In the genomic region with DNA sequence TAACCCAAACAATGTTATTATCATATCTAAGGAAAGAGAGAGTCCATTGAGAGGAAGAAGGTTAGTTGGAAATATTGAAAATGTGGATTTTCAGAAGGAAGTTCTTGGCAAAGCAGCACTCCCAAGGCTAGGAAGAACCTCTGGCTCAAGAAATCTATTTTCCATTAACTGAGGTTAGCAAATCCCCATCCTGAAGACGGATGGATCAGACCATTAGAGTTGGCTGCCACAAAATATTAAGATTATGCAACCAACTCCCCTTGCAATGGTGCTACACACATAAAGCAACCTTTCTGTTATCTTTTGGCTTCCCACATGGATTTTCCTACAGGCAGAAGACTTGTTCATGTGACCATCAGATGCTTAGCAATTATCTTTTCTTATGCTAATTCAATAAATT, we compare ENCODE assay signal across 38 cellular contexts.
"Had no signal": no experiment of that assay in that cellular context is flagged by ENCODE, and none has a peak within 500 bp of the region (broad histone marks: within the 10 kb centered on the region; RNA-seq: fewer than 3 reads in every experiment).

No MANE protein-coding gene starts in this region.

- H3K36me3 ChIP-seq: adrenal gland, ascending aorta, cardiac muscle cell had no signal

- H3K36me3 Mint-ChIP-seq: activated CD4-positive, alpha-beta memory T cell treated with anti-CD3 and anti-CD28 coated beads for 36 hours; activated naive CD4-positive, alpha-beta T cell treated with anti-CD3 and anti-CD28 coated beads, Interleukin-2, amount 50 U/mL, for 72 hours; activated naive CD8-positive, alpha-beta T cell treated with anti-CD3 and anti-CD28 coated beads for 36 hours; brain had no signal

- H3K27ac Mint-ChIP-seq: activated B cell treated with CpG ODN at 0.5 μM for 24 hours; activated CD4-positive, alpha-beta memory T cell treated with anti-CD3 and anti-CD28 coated beads for 36 hours; activated CD4-positive, alpha-beta T cell treated with anti-CD3 and anti-CD28 coated beads, Interleukin-2, amount 10 ng/mL, durations not matched to agents 24 days and 14 days; activated CD8-positive, alpha-beta T cell treated with anti-CD3 and anti-CD28 coated beads for 36 hours; activated naive CD4-positive, alpha-beta T cell treated with anti-CD3 and anti-CD28 coated beads for 36 hours; activated naive CD4-positive, alpha-beta T cell treated with anti-CD3 and anti-CD28 coated beads, Interleukin-2, amount 50 U/mL, for 72 hours; activated naive CD8-positive, alpha-beta T cell treated with anti-CD3 and anti-CD28 coated beads for 36 hours; activated T-cell treated with anti-CD3 and anti-CD28 coated beads, Interleukin-2, amount 50 U/mL, for 72 hours; activated T-helper 1 cell treated with anti-CD3 and anti-CD28 coated beads, Interleukin-12 subunit alpha, Interleukin-12 subunit beta, Interleukin-2, Interleukin-4 antibody, amounts not matched to agents 30 ng/mL and 10 ng/mL and 1 ng/mL, durations not matched to agents 14 hours and 24 hours and 36 hours; activated T-helper 17 cell treated with anti-CD3 and anti-CD28 coated beads, Interleukin-2, amount 50 U/mL, for 72 hours; brain; T-helper 1 cell treated with Interleukin-12 subunit alpha and Interleukin-12 subunit beta and Interleukin-4 antibody, amounts not matched to agents 30 μg/mL and 1 μg/mL, for 36 hours; T-helper 2 cell treated with Interferon-gamma antibody and Interleukin-4, amounts not matched to agents 5 μg/mL and 100 μg/mL, for 36 hours had no signal

- H3K9me3 ChIP-seq: adrenal gland, ascending aorta had no signal

- H3K9me3 Mint-ChIP-seq: activated B cell treated with CpG ODN at 0.5 μM for 24 hours; activated CD4-positive, alpha-beta memory T cell treated with anti-CD3 and anti-CD28 coated beads for 36 hours; activated CD4-positive, alpha-beta T cell treated with anti-CD3 and anti-CD28 coated beads, Interleukin-2, amount 10 ng/mL, durations not matched to agents 24 days and 14 days; activated CD8-positive, alpha-beta T cell treated with anti-CD3 and anti-CD28 coated beads for 36 hours; activated naive CD4-positive, alpha-beta T cell treated with anti-CD3 and anti-CD28 coated beads for 36 hours; activated naive CD8-positive, alpha-beta T cell treated with anti-CD3 and anti-CD28 coated beads for 36 hours; activated T-cell treated with anti-CD3 and anti-CD28 coated beads, Interleukin-2, amount 50 U/mL, for 4 hours; activated T-cell treated with anti-CD3 and anti-CD28 coated beads, Interleukin-2, amount 50 U/mL, for 72 hours; activated T-helper 1 cell treated with anti-CD3 and anti-CD28 coated beads, Interleukin-12 subunit alpha, Interleukin-12 subunit beta, Interleukin-2, Interleukin-4 antibody, amounts not matched to agents 30 ng/mL and 10 ng/mL and 1 ng/mL, durations not matched to agents 14 hours and 24 hours and 36 hours; activated T-helper 17 cell treated with anti-CD3 and anti-CD28 coated beads, Interleukin-2, amount 50 U/mL, for 72 hours; brain; T-helper 1 cell treated with Interleukin-12 subunit alpha and Interleukin-12 subunit beta and Interleukin-4 antibody, amounts not matched to agents 30 μg/mL and 1 μg/mL, for 36 hours; T-helper 2 cell treated with Interferon-gamma antibody and Interleukin-4, amounts not matched to agents 5 μg/mL and 100 μg/mL, for 36 hours had no signal

- H3K27me3 Mint-ChIP-seq: activated B cell treated with CpG ODN at 0.5 μM for 24 hours; activated CD4-positive, alpha-beta memory T cell treated with anti-CD3 and anti-CD28 coated beads for 36 hours; activated CD4-positive, alpha-beta T cell treated with anti-CD3 and anti-CD28 coated beads, Interleukin-2, amount 10 ng/mL, durations not matched to agents 24 days and 14 days; activated CD8-positive, alpha-beta T cell treated with anti-CD3 and anti-CD28 coated beads for 36 hours; brain had no signal

- H3K4me3 ChIP-seq: adrenal gland, ascending aorta, cardiac muscle cell had no signal

- H3K27me3 ChIP-seq: adrenal gland, ascending aorta, cardiac muscle cell had no signal

- FAIRE-seq: bronchial epithelial cell, TTC549 had no signal

- DNase-seq: activated B cell treated with CpG ODN at 0.5 μM for 24 hours; activated CD4-positive, alpha-beta memory T cell treated with anti-CD3 and anti-CD28 coated beads for 36 hours; activated CD4-positive, alpha-beta T cell treated with anti-CD3 and anti-CD28 coated beads for 4 hours; activated CD4-positive, alpha-beta T cell treated with anti-CD3 and anti-CD28 coated beads, Interleukin-2, amount 10 ng/mL, durations not matched to agents 24 days and 14 days; activated CD4-positive, alpha-beta T cell treated with anti-CD3 and anti-CD28 coated beads, Interleukin-2, amount 50 U/mL, for 1 hour; activated CD4-positive, alpha-beta T cell treated with anti-CD3 and anti-CD28 coated beads, Interleukin-2, amount 50 U/mL, for 4 hours; activated CD4-positive, CD25-positive, alpha-beta regulatory T cell treated with anti-CD3 and anti-CD28 coated beads, Interleukin-2, amount 50 U/mL, for 72 hours; activated CD8-positive, alpha-beta memory T cell treated with anti-CD3 and anti-CD28 coated beads, Interleukin-2, amount 50 U/mL, for 4 hours; activated CD8-positive, alpha-beta T cell treated with anti-CD3 and anti-CD28 coated beads for 36 hours; activated effector memory CD4-positive, alpha-beta T cell treated with anti-CD3 and anti-CD28 coated beads, Interleukin-2, amount 50 U/mL, for 16 hours; activated gamma-delta T cell treated with Interleukin-2 at 50 U/mL for 16 hours; activated naive CD4-positive, alpha-beta T cell; activated naive CD4-positive, alpha-beta T cell treated with anti-CD3 and anti-CD28 coated beads for 36 hours; activated naive CD4-positive, alpha-beta T cell treated with anti-CD3 and anti-CD28 coated beads, Interleukin-2, amount 50 U/mL, for 16 hours; activated naive CD8-positive, alpha-beta T cell treated with anti-CD3 and anti-CD28 coated beads for 36 hours; activated T-cell treated with anti-CD3 and anti-CD28 coated beads for 4 hours; activated T-cell treated with anti-CD3 and anti-CD28 coated beads, Interleukin-2, amount 50 U/mL, for 1 hour; activated T-cell treated with anti-CD3 and anti-CD28 coated beads, Interleukin-2, amount 50 U/mL, for 4 hours; activated T-cell treated with anti-CD3 and anti-CD28 coated beads, Interleukin-2, amount 50 U/mL, for 72 hours; adrenal gland; amygdala; anterior cingulate cortex; central memory CD4-positive, alpha-beta T cell; SW 1271; T-helper 1 cell; T-helper 2 cell; T-helper 9 cell had no signal

- H3K27ac ChIP-seq: adrenal gland, ascending aorta, cardiac muscle cell, VCaP had no signal

- H3K4me1 ChIP-seq: adrenal gland, ascending aorta had no signal

- ATAC-seq: activated CD8-positive, alpha-beta T cell treated with anti-CD3 and anti-CD28 coated beads for 36 hours; activated naive CD4-positive, alpha-beta T cell treated with anti-CD3 and anti-CD28 coated beads, Interleukin-2, amount 50 U/mL, for 72 hours; activated T-cell treated with anti-CD3 and anti-CD28 coated beads, Interleukin-2, amount 50 U/mL, for 4 hours; activated T-cell treated with anti-CD3 and anti-CD28 coated beads, Interleukin-2, amount 50 U/mL, for 72 hours; activated T-helper 17 cell treated with anti-CD3 and anti-CD28 coated beads, Interleukin-2, amount 50 U/mL, for 72 hours had no signal

- H3K4me1 Mint-ChIP-seq: activated B cell treated with CpG ODN at 0.5 μM for 24 hours; activated CD4-positive, alpha-beta T cell treated with anti-CD3 and anti-CD28 coated beads, Interleukin-2, amount 10 ng/mL, durations not matched to agents 24 days and 14 days; activated naive CD8-positive, alpha-beta T cell treated with anti-CD3 and anti-CD28 coated beads for 36 hours; activated T-helper 17 cell treated with anti-CD3 and anti-CD28 coated beads, Interleukin-2, amount 50 U/mL, for 72 hours had no signal

- H3K4me3 Mint-ChIP-seq: activated B cell treated with CpG ODN at 0.5 μM for 24 hours; activated CD4-positive, alpha-beta memory T cell treated with anti-CD3 and anti-CD28 coated beads for 36 hours; activated CD4-positive, alpha-beta T cell treated with anti-CD3 and anti-CD28 coated beads, Interleukin-2, amount 10 ng/mL, durations not matched to agents 24 days and 14 days; activated CD8-positive, alpha-beta T cell treated with anti-CD3 and anti-CD28 coated beads for 36 hours; activated naive CD4-positive, alpha-beta T cell treated with anti-CD3 and anti-CD28 coated beads for 36 hours; activated naive CD8-positive, alpha-beta T cell treated with anti-CD3 and anti-CD28 coated beads for 36 hours; activated T-cell treated with anti-CD3 and anti-CD28 coated beads, Interleukin-2, amount 50 U/mL, for 4 hours; activated T-cell treated with anti-CD3 and anti-CD28 coated beads, Interleukin-2, amount 50 U/mL, for 72 hours; activated T-helper 1 cell treated with anti-CD3 and anti-CD28 coated beads, Interleukin-12 subunit alpha, Interleukin-12 subunit beta, Interleukin-2, Interleukin-4 antibody, amounts not matched to agents 30 ng/mL and 10 ng/mL and 1 ng/mL, durations not matched to agents 14 hours and 24 hours and 36 hours; activated T-helper 17 cell treated with anti-CD3 and anti-CD28 coated beads, Interleukin-2, amount 50 U/mL, for 72 hours; brain; T-helper 1 cell treated with Interleukin-12 subunit alpha and Interleukin-12 subunit beta and Interleukin-4 antibody, amounts not matched to agents 30 μg/mL and 1 μg/mL, for 36 hours; T-helper 2 cell treated with Interferon-gamma antibody and Interleukin-4, amounts not matched to agents 5 μg/mL and 100 μg/mL, for 36 hours had no signal
